ENCODE assay signal across 8 cellular contexts in the genomic region with DNA sequence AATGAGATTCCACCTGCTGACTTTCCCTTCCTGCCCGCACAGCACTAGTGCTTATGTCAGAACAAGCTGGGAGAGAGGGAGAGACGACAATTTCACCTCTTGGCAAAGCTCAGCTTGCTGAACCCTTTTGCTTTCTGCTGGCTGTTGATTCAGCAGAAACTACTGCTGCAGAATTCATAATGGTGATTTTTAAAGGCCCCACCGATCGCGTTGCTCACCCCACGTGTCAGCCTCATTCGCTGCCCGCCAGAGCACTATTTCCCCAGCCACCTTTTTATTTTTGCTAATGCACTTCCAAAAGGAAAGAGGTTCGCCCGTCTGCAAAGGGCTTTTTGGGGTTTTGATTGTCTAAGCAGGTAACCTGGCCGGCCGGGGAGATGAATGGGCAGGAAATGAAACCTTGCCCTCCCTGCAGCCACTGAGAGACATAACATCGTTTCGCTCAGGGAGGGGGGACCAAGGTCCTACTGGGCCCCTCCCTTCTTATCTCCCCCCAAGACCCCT. TPM values are rescaled to one million over a fixed set of nuclear protein-coding genes. Genes with fewer than 3 reads are reported as not detected.
DNase-seq lines count a peak whose midpoint lies in the region; ATAC-seq and TF ChIP-seq lines count a peak whose summit lies in the region.

No MANE protein-coding gene starts in this region.

- H3K27ac ChIP-seq in HEK293 (ENCODE audit: extremely low read depth, low read depth, low read length) (no peak overlapping the region), body of pancreas (peak overlapping the region in 1 of 4 donors; percentile 23), upper lobe of left lung (no peak overlapping the region)

- POLR2A ChIA-PET in HEK293 (lab: Yijun Ruan, JAX) = no interaction called here

- H3K4me3 Mint-ChIP-seq in HFFc6 = no peak overlapping the region

- no peaks in the 10 kb centered on the region for H3K27me3 Mint-ChIP-seq in HFFc6 (ENCODE audit: insufficient read depth)

- H3K4me1 ChIP-seq in HEK293 (ENCODE audit: control insufficient read depth, insufficient read depth, low read length) = peaks cover 5% of the 10 kb centered on the region; the same call in 1 of the 2 replicates
- peaks cover 13% of the 10 kb centered on the region for H3K4me1 ChIP-seq in body of pancreas
- H3K4me1 ChIP-seq in upper lobe of left lung = peaks cover 18 to 23% (median 20%) of the 10 kb centered on the region in 4 donors

- H3K27ac Mint-ChIP-seq in HFFc6 = no peak overlapping the region

- H3K36me3 ChIP-seq in HEK293 (ENCODE audit: control insufficient read depth in 2 of 2, insufficient read depth in 1 of 2, low read length in 2 of 2) (no peaks in the 10 kb centered on the region), body of pancreas (replicated peaks in 1 of 2; ENCODE audit: insufficient read depth in 1 of 2, low read depth in 2 of 2) (no peaks in the 10 kb centered on the region), upper lobe of left lung (no peaks in the 10 kb centered on the region)

- no peak for TF ChIP-seq EP300 in upper lobe of left lung (IDR thresholded peaks at IDR 0.05)

- CTCF ChIA-PET in HEK293 (lab: Yijun Ruan, JAX) = interaction anchor here (0.8 to 2.4 kb wide), 2 partner anchors 88 to 311 kb away, joined by 3 to 6 read pairs; no protein-coding TSS in a partner anchor

- no peak for DNase-seq in AG09309 (ENCODE audit: low read depth)
- DNase-seq in body of pancreas = peak in 3 of 4 donors; percentile 3 to 13 (median 13)
- DNase-seq in midbrain (lab: John Stamatoyannopoulos, UW) = peak; percentile 53
- no peak for DNase-seq in upper lobe of left lung
- no peak for DNase-seq in HFFc6
- no peak for DNase-seq in NCI-H1930 (lab: John Stamatoyannopoulos, UW)

- WGBS in body of pancreas, 2 donors = 5 to 14% methylated on average over 14 of the region's 14 CpGs
- WGBS in upper lobe of left lung, 2 donors = 6 to 14% methylated on average over 14 of the region's 14 CpGs

- H3K27me3 ChIP-seq in body of pancreas = peaks cover 0 to 6% of the 10 kb centered on the region in 2 donors
- peaks cover 0 to 17% (median 7%) of the 10 kb centered on the region in 4 donors for H3K27me3 ChIP-seq in upper lobe of left lung

- TF ChIP-seq POLR2A in body of pancreas (IDR thresholded peaks at IDR 0.05) = no peak
- no peak for TF ChIP-seq POLR2A in upper lobe of left lung (IDR thresholded peaks at IDR 0.05)

- H3K36me3 Mint-ChIP-seq in HFFc6 (ENCODE audit: low read depth) = peaks cover 4% of the 10 kb centered on the region; the same call in 1 of the 2 replicates

- ATAC-seq in body of pancreas (no peak), upper lobe of left lung (ENCODE audit: low FRiP score in 2 of 2) (peak in 1 of 2 donors; percentile 5), GM21723 (IDR thresholded peaks at IDR 0.05; ENCODE audit: unreplicated experiment) (no peak)

- H3K4me3 ChIP-seq in AG09309 (ENCODE audit: control insufficient read depth, low read depth, low read length) (peak overlapping the region; percentile 81), HEK293 (ENCODE audit: low read depth, low read length) (peak overlapping the region; percentile 52), body of pancreas (peak overlapping the region; percentile 25 to 44), upper lobe of left lung (peak overlapping the region in 3 of 4 donors; percentile 41 to 55 (median 52))

- peaks cover 9% of the 10 kb centered on the region for H3K9me3 Mint-ChIP-seq in HFFc6

- H3K9me3 ChIP-seq in HEK293 (ENCODE audit: control insufficient read depth, insufficient read depth, low read depth, low read length) = no peaks in the 10 kb centered on the region
- no peaks in the 10 kb centered on the region for H3K9me3 ChIP-seq in body of pancreas
- no peaks in the 10 kb centered on the region for H3K9me3 ChIP-seq in upper lobe of left lung

- TF ChIP-seq CTCF in AG09309 (IDR thresholded peaks at IDR 0.05; ENCODE audit: control insufficient read depth, insufficient read depth, low read depth, low read length, missing control alignments) (no peak), HEK293 (tag by site-specific recombination; IDR thresholded peaks at IDR 0.05) (no peak), body of pancreas (IDR thresholded peaks at IDR 0.05) (no peak), upper lobe of left lung (IDR thresholded peaks at IDR 0.05) (no peak), HFFc6 (IDR thresholded peaks at IDR 0.05) (no peak)

- H3K4me1 Mint-ChIP-seq in HFFc6 (ENCODE audit: low read depth) = no peaks in the 10 kb centered on the region

- intact Hi-C loops in body of pancreas (cut with DNase I) = no loop called here

TF ChIP-seq in HEK293, 187 proteins besides CTCF, POLR2A, EP300 and RAD21:
- TF ChIP-seq, protein P1, sequence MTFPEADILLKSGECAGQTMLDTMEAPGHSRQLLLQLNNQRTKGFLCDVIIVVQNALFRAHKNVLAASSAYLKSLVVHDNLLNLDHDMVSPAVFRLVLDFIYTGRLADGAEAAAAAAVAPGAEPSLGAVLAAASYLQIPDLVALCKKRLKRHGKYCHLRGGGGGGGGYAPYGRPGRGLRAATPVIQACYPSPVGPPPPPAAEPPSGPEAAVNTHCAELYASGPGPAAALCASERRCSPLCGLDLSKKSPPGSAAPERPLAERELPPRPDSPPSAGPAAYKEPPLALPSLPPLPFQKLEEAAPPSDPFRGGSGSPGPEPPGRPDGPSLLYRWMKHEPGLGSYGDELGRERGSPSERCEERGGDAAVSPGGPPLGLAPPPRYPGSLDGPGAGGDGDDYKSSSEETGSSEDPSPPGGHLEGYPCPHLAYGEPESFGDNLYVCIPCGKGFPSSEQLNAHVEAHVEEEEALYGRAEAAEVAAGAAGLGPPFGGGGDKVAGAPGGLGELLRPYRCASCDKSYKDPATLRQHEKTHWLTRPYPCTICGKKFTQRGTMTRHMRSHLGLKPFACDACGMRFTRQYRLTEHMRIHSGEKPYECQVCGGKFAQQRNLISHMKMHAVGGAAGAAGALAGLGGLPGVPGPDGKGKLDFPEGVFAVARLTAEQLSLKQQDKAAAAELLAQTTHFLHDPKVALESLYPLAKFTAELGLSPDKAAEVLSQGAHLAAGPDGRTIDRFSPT (tag by site-specific recombination; IDR thresholded peaks at IDR 0.05) = no peak
- no peak for TF ChIP-seq MEIS1 (CRISPR knock-in tag; IDR thresholded peaks at IDR 0.05; ENCODE audit: borderline replicate concordance)
- no peak for TF ChIP-seq BCL11B (tag by site-specific recombination; IDR thresholded peaks at IDR 0.05; ENCODE audit: low read depth)
- TF ChIP-seq, protein P2, sequence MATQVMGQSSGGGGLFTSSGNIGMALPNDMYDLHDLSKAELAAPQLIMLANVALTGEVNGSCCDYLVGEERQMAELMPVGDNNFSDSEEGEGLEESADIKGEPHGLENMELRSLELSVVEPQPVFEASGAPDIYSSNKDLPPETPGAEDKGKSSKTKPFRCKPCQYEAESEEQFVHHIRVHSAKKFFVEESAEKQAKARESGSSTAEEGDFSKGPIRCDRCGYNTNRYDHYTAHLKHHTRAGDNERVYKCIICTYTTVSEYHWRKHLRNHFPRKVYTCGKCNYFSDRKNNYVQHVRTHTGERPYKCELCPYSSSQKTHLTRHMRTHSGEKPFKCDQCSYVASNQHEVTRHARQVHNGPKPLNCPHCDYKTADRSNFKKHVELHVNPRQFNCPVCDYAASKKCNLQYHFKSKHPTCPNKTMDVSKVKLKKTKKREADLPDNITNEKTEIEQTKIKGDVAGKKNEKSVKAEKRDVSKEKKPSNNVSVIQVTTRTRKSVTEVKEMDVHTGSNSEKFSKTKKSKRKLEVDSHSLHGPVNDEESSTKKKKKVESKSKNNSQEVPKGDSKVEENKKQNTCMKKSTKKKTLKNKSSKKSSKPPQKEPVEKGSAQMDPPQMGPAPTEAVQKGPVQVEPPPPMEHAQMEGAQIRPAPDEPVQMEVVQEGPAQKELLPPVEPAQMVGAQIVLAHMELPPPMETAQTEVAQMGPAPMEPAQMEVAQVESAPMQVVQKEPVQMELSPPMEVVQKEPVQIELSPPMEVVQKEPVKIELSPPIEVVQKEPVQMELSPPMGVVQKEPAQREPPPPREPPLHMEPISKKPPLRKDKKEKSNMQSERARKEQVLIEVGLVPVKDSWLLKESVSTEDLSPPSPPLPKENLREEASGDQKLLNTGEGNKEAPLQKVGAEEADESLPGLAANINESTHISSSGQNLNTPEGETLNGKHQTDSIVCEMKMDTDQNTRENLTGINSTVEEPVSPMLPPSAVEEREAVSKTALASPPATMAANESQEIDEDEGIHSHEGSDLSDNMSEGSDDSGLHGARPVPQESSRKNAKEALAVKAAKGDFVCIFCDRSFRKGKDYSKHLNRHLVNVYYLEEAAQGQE (tag by site-specific recombination; IDR thresholded peaks at IDR 0.05) = no peak

RNA-seq across cellular contexts. Expression of gene PPP2R2B, which starts 1.3 kb away (rescaled TPM):
- total RNA-seq in body of pancreas (under 1 TPM in 1 of 2 donors, not detected in 1; 0.26 TPM), upper lobe of left lung (1 to 10 TPM in 5 of 6 donors, under 1 TPM in 1; 0.49 to 7.4 (median 1.3) TPM)
- not detected for total RNA-seq in HFFc6 (2021; fragmentation: NEBNext Ultra II Directional; extraction: Animal tissue kit (Norgen Biotek cat#: 25700))

Comparison
In these comparisons a context has a peak if more than half of its experiments do, and no peak if none do; other contexts are left out.
1. DNase-seq: peak in body of pancreas (3 of 4) and midbrain (single experiment); none in AG09309 (single experiment), upper lobe of left lung (0 of 2), HFFc6 (single experiment) and NCI-H1930 (0 of 2).
2. Peak in every context shown above with its lines, with median percentiles within 50 percentile points of each other: H3K4me3 ChIP-seq.